Comparison of ENCODE assay signal across 18 cellular contexts in genomic region chr3:49124991-49125670, GRCh38. TPM values are rescaled to one million over a fixed set of nuclear protein-coding genes. Genes with fewer than 3 reads are reported as not detected.
DNase-seq lines count a peak whose midpoint lies in the region; ATAC-seq and TF ChIP-seq lines count a peak whose summit lies in the region.
"Had no signal": no experiment of that assay in that cellular context is flagged by ENCODE, and none has a peak within 500 bp of the region (broad histone marks: within the 10 kb centered on the region; RNA-seq: fewer than 3 reads in every experiment).

No MANE protein-coding gene starts in this region.

- no peak for TF ChIP-seq POLR2A in upper lobe of left lung (IDR thresholded peaks at IDR 0.05)

- peaks cover 1% of the 10 kb centered on the region for H3K4me1 Mint-ChIP-seq in stimulated activated memory B cell treated with anti-CD40 and anti-IgM and Interleukin-4, amounts not matched to agents 10 μg/mL and 1 μg/mL and 100 μg/mL, for 72 hours
- H3K4me1 Mint-ChIP-seq in activated naive CD4-positive, alpha-beta T cell treated with anti-CD3 and anti-CD28 coated beads, Interleukin-2, amount 10 ng/mL, durations not matched to agents 7 days and 5 days, result peaks cover 11% of the 10 kb centered on the region

- no peaks in the 10 kb centered on the region for H4K20me1 ChIP-seq in DND-41 (ENCODE audit: insufficient read depth, low read length)

- POLR2A ChIA-PET in HEK293 (lab: Yijun Ruan, JAX), result interaction anchor here (0.6 kb wide), 1 partner anchor 284 kb away, joined by 3 read pairs; no protein-coding TSS in a partner anchor

- H3K4me3 ChIP-seq in DND-41 (ENCODE audit: low read depth in 1 of 2, low read length in 2 of 2) (no peak overlapping the region), HEK293 (ENCODE audit: low read depth, low read length) (no peak overlapping the region), WERI-Rb-1 (ENCODE audit: low read depth, low read length) (no peak overlapping the region), upper lobe of left lung (no peak overlapping the region)
- H3K4me3 ChIP-seq: heart right ventricle, transverse colon had no signal

- no peaks in the 10 kb centered on the region for H3K9me3 ChIP-seq in DND-41 (ENCODE audit: insufficient read depth, low read length, severe bottlenecking)
- H3K9me3 ChIP-seq in HEK293 (ENCODE audit: control insufficient read depth, insufficient read depth, low read depth, low read length), result no peaks in the 10 kb centered on the region
- H3K9me3 ChIP-seq in WERI-Rb-1 (ENCODE audit: severe bottlenecking), result no peaks in the 10 kb centered on the region
- no peaks in the 10 kb centered on the region for H3K9me3 ChIP-seq in upper lobe of left lung
- H3K9me3 ChIP-seq: heart right ventricle, transverse colon had no signal

- TF ChIP-seq CTCF in DND-41 (IDR thresholded peaks at IDR 0.05; ENCODE audit: borderline replicate concordance, extremely low read depth, low read length, poor library complexity, severe bottlenecking) (peak; percentile 50), HEK293 (tag by site-specific recombination; IDR thresholded peaks at IDR 0.05) (no peak), WERI-Rb-1 (IDR thresholded peaks at IDR 0.05; ENCODE audit: low read depth, low read length) (peak; percentile 52; the same call in 1 of the 2 replicates), upper lobe of left lung (IDR thresholded peaks at IDR 0.05) (no peak)

- DNase-seq in DND-41 (peak; percentile 15), WERI-Rb-1 (peak; percentile 43), iris pigment epithelial cell (ENCODE audit: low read depth) (peak; percentile 22), upper lobe of left lung (no peak), activated gamma-delta T cell (lab: John Stamatoyannopoulos, UW) (no peak)
- no peak for DNase-seq in activated naive CD4-positive, alpha-beta T cell treated with anti-CD3 and anti-CD28 coated beads, Interleukin-2, amount 10 ng/mL, durations not matched to agents 7 days and 5 days
- DNase-seq: activated naive CD4-positive, alpha-beta T cell treated with Interleukin-2 at 50 U/mL for 16 hours; central memory CD4-positive, alpha-beta T cell; DMS53; heart right ventricle; SHP77 treated with DMSO at 0.1 percent for 48 hours; stimulated activated CD4-positive, alpha-beta T cell treated with anti-CD3 and anti-CD28 coated beads, Interleukin-2, amount 100 ng/mL, for 24 hours; transverse colon had no signal

- no peaks in the 10 kb centered on the region for H3K9me3 Mint-ChIP-seq in stimulated activated memory B cell treated with anti-CD40 and anti-IgM and Interleukin-4, amounts not matched to agents 10 μg/mL and 1 μg/mL and 100 μg/mL, for 72 hours
- no peaks in the 10 kb centered on the region for H3K9me3 Mint-ChIP-seq in activated naive CD4-positive, alpha-beta T cell treated with anti-CD3 and anti-CD28 coated beads, Interleukin-2, amount 10 ng/mL, durations not matched to agents 7 days and 5 days

- ATAC-seq in DND-41 (ENCODE audit: insufficient read depth, low read depth) (no peak), upper lobe of left lung (ENCODE audit: low FRiP score in 2 of 2) (no peak)
- ATAC-seq in stimulated activated memory B cell treated with anti-CD40 and anti-IgM and Interleukin-4, amounts not matched to agents 10 μg/mL and 1 μg/mL and 100 μg/mL, for 72 hours, result no peak
- ATAC-seq: heart right ventricle, left lobe of liver had no signal

- CTCF ChIA-PET in HEK293 (lab: Yijun Ruan, JAX), result no interaction called here
- CTCF ChIA-PET in activated naive CD4-positive, alpha-beta T cell treated with anti-CD3 and anti-CD28 coated beads, Interleukin-2, amount 10 ng/mL, durations not matched to agents 7 days and 5 days (lab: Charles Lee), result no interaction called here

- H3K79me2 ChIP-seq in DND-41 (ENCODE audit: insufficient read depth, low read length), result peaks cover 4% of the 10 kb centered on the region

- no peak overlapping the region for H3K4me2 ChIP-seq in DND-41 (ENCODE audit: insufficient read depth, low read length)

- 80 to 87% methylated on average over 2 to 14 of the region's 14 CpGs for WGBS in upper lobe of left lung, 2 donors

- H3K4me3 Mint-ChIP-seq in stimulated activated memory B cell treated with anti-CD40 and anti-IgM and Interleukin-4, amounts not matched to agents 10 μg/mL and 1 μg/mL and 100 μg/mL, for 72 hours, result no peak overlapping the region
- no peak overlapping the region for H3K4me3 Mint-ChIP-seq in activated naive CD4-positive, alpha-beta T cell treated with anti-CD3 and anti-CD28 coated beads, Interleukin-2, amount 10 ng/mL, durations not matched to agents 7 days and 5 days
- H3K4me3 Mint-ChIP-seq: B cell had no signal

- H2AFZ ChIP-seq in DND-41 (ENCODE audit: low read depth, low read length), result no peak overlapping the region

- H3K27me3 Mint-ChIP-seq in stimulated activated memory B cell treated with anti-CD40 and anti-IgM and Interleukin-4, amounts not matched to agents 10 μg/mL and 1 μg/mL and 100 μg/mL, for 72 hours, result peaks cover 13% of the 10 kb centered on the region
- H3K27me3 Mint-ChIP-seq in activated naive CD4-positive, alpha-beta T cell treated with anti-CD3 and anti-CD28 coated beads, Interleukin-2, amount 10 ng/mL, durations not matched to agents 7 days and 5 days, result no peaks in the 10 kb centered on the region
- H3K27me3 Mint-ChIP-seq: B cell had no signal

- H3K4me1 ChIP-seq in DND-41 (ENCODE audit: insufficient read depth, low read length), result peaks cover 9% of the 10 kb centered on the region
- no peaks in the 10 kb centered on the region for H3K4me1 ChIP-seq in HEK293 (ENCODE audit: control insufficient read depth, insufficient read depth, low read length)
- peaks cover under 1 to 13% (median 6%) of the 10 kb centered on the region in 4 donors for H3K4me1 ChIP-seq in upper lobe of left lung

- no peak for TF ChIP-seq EP300 in upper lobe of left lung (IDR thresholded peaks at IDR 0.05)

- peaks cover 4% of the 10 kb centered on the region; the same call in 1 of the 2 replicates for H3K36me3 ChIP-seq in DND-41 (ENCODE audit: insufficient read depth, low read length)
- H3K36me3 ChIP-seq in HEK293 (ENCODE audit: control insufficient read depth in 2 of 2, insufficient read depth in 1 of 2, low read length in 2 of 2), result peaks cover 0 to 74% of the 10 kb centered on the region in 2 experiments; a peak in 2 of 3 replicates
- peaks cover 15% of the 10 kb centered on the region for H3K36me3 ChIP-seq in WERI-Rb-1
- H3K36me3 ChIP-seq in upper lobe of left lung, result peaks cover 21 to 87% (median 75%) of the 10 kb centered on the region in 4 donors

- H3K27ac Mint-ChIP-seq in stimulated activated memory B cell treated with anti-CD40 and anti-IgM and Interleukin-4, amounts not matched to agents 10 μg/mL and 1 μg/mL and 100 μg/mL, for 72 hours, result no peak overlapping the region
- no peak overlapping the region for H3K27ac Mint-ChIP-seq in activated naive CD4-positive, alpha-beta T cell treated with anti-CD3 and anti-CD28 coated beads, Interleukin-2, amount 10 ng/mL, durations not matched to agents 7 days and 5 days
- H3K27ac Mint-ChIP-seq: B cell had no signal

- H3K36me3 Mint-ChIP-seq in stimulated activated memory B cell treated with anti-CD40 and anti-IgM and Interleukin-4, amounts not matched to agents 10 μg/mL and 1 μg/mL and 100 μg/mL, for 72 hours, result no peaks in the 10 kb centered on the region
- no peaks in the 10 kb centered on the region for H3K36me3 Mint-ChIP-seq in activated naive CD4-positive, alpha-beta T cell treated with anti-CD3 and anti-CD28 coated beads, Interleukin-2, amount 10 ng/mL, durations not matched to agents 7 days and 5 days

- no peak overlapping the region for H3K9ac ChIP-seq in DND-41 (ENCODE audit: low read depth, low read length)

- no peak overlapping the region for H3K27ac ChIP-seq in DND-41 (ENCODE audit: low read length)
- H3K27ac ChIP-seq in HEK293 (ENCODE audit: extremely low read depth, low read depth, low read length), result no peak overlapping the region
- H3K27ac ChIP-seq in WERI-Rb-1, result no peak overlapping the region
- H3K27ac ChIP-seq in upper lobe of left lung, result no peak overlapping the region
- H3K27ac ChIP-seq: heart right ventricle, transverse colon had no signal

- H3K27me3 ChIP-seq in DND-41 (ENCODE audit: insufficient read depth, low read length, poor library complexity) (no peaks in the 10 kb centered on the region), WERI-Rb-1 (ENCODE audit: insufficient read depth, low read depth, severe bottlenecking) (no peaks in the 10 kb centered on the region), upper lobe of left lung (no peaks in the 10 kb centered on the region)
- H3K27me3 ChIP-seq: heart right ventricle, transverse colon had no signal

TF ChIP-seq in HEK293, 187 proteins besides CTCF, POLR2A, EP300 and RAD21:
- TF ChIP-seq EGR2 (tag by site-specific recombination; IDR thresholded peaks at IDR 0.05; ENCODE audit: low read depth) (peak; percentile 65), ZFHX2 (tag by site-specific recombination; conservative IDR thresholded peaks at IDR 0.05) (peak; percentile 76), ZNF426 (tag by site-specific recombination; IDR thresholded peaks at IDR 0.05) (no peak)

RNA-seq across cellular contexts. Expression of gene USP19, which starts 4.5 kb away (rescaled TPM):
- total RNA-seq in upper lobe of left lung, result 10 to 100 TPM; 42.6 to 76.4 (median 57.2) TPM

RNA-seq across cellular contexts. Expression of gene LAMB2, which starts 7.7 kb away (rescaled TPM):
- 100 to 1,000 TPM; 349 to 904 (median 555) TPM for total RNA-seq in upper lobe of left lung
- total RNA-seq: activated CD8-positive, alpha-beta memory T cell treated with anti-CD3 and anti-CD28 coated beads for 36 hours had no signal

RNA-seq across cellular contexts. Expression of gene QARS1, which starts 20.6 kb away (rescaled TPM):
- total RNA-seq in upper lobe of left lung, result 100 to 1,000 TPM; 143 to 256 (median 191) TPM

RNA-seq across cellular contexts. Expression of gene QRICH1, which starts 31.3 kb away (rescaled TPM):
- total RNA-seq in upper lobe of left lung, result 100 to 1,000 TPM in 1 of 6 donors, 10 to 100 TPM in 5; 65.6 to 145 (median 74.2) TPM

RNA-seq across cellular contexts. Expression of gene CCDC71, which starts 41.0 kb away (rescaled TPM):
- total RNA-seq in upper lobe of left lung, result 10 to 100 TPM; 20.7 to 31.6 (median 26.0) TPM

Comparison
In these comparisons a context has a peak if more than half of its experiments do, and no peak if none do; other contexts are left out.
1. DNase-seq: peak in DND-41 (single experiment), WERI-Rb-1 (single experiment) and iris pigment epithelial cell (single experiment); none in upper lobe of left lung (0 of 2), activated naive CD4-positive, alpha-beta T cell treated with anti-CD3 and anti-CD28 coated beads, Interleukin-2, amount 10 ng/mL, durations not matched to agents 7 days and 5 days (single experiment) and activated gamma-delta T cell (single experiment).
2. CTCF ChIP-seq: peak in DND-41 (single experiment) and WERI-Rb-1 (single experiment); none in HEK293 (single experiment) and upper lobe of left lung (0 of 6).